In the genomic region with DNA sequence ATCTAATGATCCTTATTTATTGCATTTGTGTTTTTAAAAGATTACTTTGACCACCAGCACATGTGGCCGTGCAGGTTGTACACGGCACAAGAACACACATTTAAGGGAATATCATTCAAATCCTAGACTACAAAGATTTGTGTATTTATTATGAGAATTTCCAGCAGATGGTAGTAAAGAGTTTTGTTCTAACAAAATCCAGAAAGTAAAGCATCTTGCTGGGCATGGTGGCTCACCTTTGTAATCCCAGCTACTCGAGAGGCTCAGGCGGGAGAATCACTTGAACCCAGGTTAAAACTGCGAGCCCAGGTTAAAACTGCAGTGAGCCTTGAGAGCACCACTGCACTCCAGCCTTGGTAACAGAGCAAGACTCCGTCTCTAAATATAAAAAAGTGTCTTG, we compare ENCODE assay signal across 1 cellular context.
TF ChIP-seq lines count a peak whose summit lies in the region.

No MANE protein-coding gene starts in this region.

TF ChIP-seq in GM12878, 131 proteins besides CTCF, POLR2A, EP300 and RAD21:
- no peak for TF ChIP-seq ZNF384 (IDR thresholded peaks at IDR 0.05; ENCODE audit: borderline replicate concordance, low read depth, low read length)
- no peak for TF ChIP-seq HDAC6 (IDR thresholded peaks at IDR 0.05; ENCODE audit: unreplicated experiment)
- TF ChIP-seq IKZF1 (conservative IDR thresholded peaks at IDR 0.05), result no peak
- no peak for TF ChIP-seq CHD4 (IDR thresholded peaks at IDR 0.05)
- no peak for TF ChIP-seq RCOR1 (conservative IDR thresholded peaks at IDR 0.05; ENCODE audit: low read depth, low read length)
- TF ChIP-seq KAT2A (conservative IDR thresholded peaks at IDR 0.05; ENCODE audit: control insufficient read depth, low read depth, low read length), result no peak
- no peak for TF ChIP-seq ZNF622 (IDR thresholded peaks at IDR 0.05)
